ENCODE assay signal across 8 cellular contexts in the genomic region with DNA sequence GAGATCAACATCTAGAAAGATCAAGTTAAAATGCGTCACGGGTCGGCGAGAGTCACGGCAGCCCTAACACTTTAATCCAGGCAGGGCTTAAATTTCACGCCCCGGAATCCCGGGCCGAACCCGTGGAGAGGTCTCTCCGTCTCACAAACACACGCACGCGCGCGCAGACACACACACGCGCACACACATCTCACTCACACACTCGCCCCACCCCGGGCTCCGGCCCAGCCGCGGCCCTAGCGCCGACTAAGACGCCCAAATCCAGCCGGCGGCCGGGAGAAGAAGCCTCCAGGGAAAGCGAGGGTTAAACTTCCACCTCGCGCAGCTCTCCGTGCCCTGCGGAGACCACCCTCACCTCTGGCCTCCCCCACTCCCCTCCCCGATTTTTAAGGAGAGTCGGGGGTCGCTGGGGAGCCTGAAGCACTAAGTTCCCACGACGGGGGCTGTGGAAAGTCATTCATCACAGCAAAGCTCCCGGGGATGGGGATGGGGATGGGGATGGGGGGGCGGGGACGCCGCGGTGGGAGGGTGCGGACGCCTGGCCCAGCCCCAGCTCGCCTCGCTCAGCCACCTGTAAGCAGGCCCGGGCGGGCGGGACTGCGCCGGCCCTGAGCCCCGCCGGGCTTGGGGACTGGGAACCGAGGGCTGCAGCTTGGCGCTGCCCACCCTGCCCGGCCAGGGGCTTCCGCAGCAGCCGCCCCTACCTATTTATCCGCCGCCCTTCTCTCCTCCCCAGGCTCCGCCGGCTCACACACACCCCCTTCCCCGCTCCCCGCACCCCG. TPM values are rescaled to one million over a fixed set of nuclear protein-coding genes. Genes with fewer than 3 reads are reported as not detected.
A peak's percentile ranks its signal among the peaks of the same experiment; 100 is the strongest.
DNase-seq lines count a peak whose midpoint lies in the region; ATAC-seq and TF ChIP-seq lines count a peak whose summit lies in the region.

No MANE protein-coding gene starts in this region.

- peak overlapping the region; percentile 51 for H3K4me3 ChIP-seq in neuron (ENCODE audit: low read length)

- ATAC-seq in HG03439 (IDR thresholded peaks at IDR 0.05; ENCODE audit: unreplicated experiment) (no peak), HG03457 (IDR thresholded peaks at IDR 0.05; ENCODE audit: unreplicated experiment) (no peak)

- no peaks in the 10 kb centered on the region for H3K36me3 ChIP-seq in neuron (ENCODE audit: insufficient read depth, low read length)

- DNase-seq in AG08396 (ENCODE audit: low spot score) (peak; percentile 73), HFFc6 (peak; percentile 62), globus pallidus (ENCODE audit: low spot score) (peak; percentile 71), NCI-H187 (lab: John Stamatoyannopoulos, UW) (no peak)
- no peak for DNase-seq in activated T-helper 2 cell treated with anti-CD3 and anti-CD28 coated beads, Interferon-gamma antibody, Interleukin-2, Interleukin-4, amounts not matched to agents 10 μg/mL and 5 μg/mL and 100 μg/mL, durations not matched to agents 14 hours and 24 hours and 36 hours (ENCODE audit: low spot score)

- no peak overlapping the region for H2AFZ ChIP-seq in neuron (ENCODE audit: low read depth, low read length)

- peak overlapping the region; percentile 87 for H3K27ac Mint-ChIP-seq in HFFc6
- H3K27ac Mint-ChIP-seq in activated T-helper 2 cell treated with anti-CD3 and anti-CD28 coated beads, Interferon-gamma antibody, Interleukin-2, Interleukin-4, amounts not matched to agents 10 μg/mL and 5 μg/mL and 100 μg/mL, durations not matched to agents 14 hours and 24 hours and 36 hours: no peak overlapping the region

- H3K9me3 ChIP-seq in neuron (ENCODE audit: low read length): peaks cover 2% of the 10 kb centered on the region

- peak overlapping the region; percentile 93 for H3K4me3 Mint-ChIP-seq in HFFc6
- peak overlapping the region; percentile 85 for H3K4me3 Mint-ChIP-seq in activated T-helper 2 cell treated with anti-CD3 and anti-CD28 coated beads, Interferon-gamma antibody, Interleukin-2, Interleukin-4, amounts not matched to agents 10 μg/mL and 5 μg/mL and 100 μg/mL, durations not matched to agents 14 hours and 24 hours and 36 hours (ENCODE audit: low read depth)

- peaks cover 26% of the 10 kb centered on the region for H3K4me1 Mint-ChIP-seq in HFFc6 (ENCODE audit: low read depth)
- H3K4me1 Mint-ChIP-seq in activated T-helper 2 cell treated with anti-CD3 and anti-CD28 coated beads, Interferon-gamma antibody, Interleukin-2, Interleukin-4, amounts not matched to agents 10 μg/mL and 5 μg/mL and 100 μg/mL, durations not matched to agents 14 hours and 24 hours and 36 hours (ENCODE audit: low read depth): peaks cover 10% of the 10 kb centered on the region

- H3K4me1 ChIP-seq in neuron (ENCODE audit: insufficient read depth, low read length): peaks cover 34% of the 10 kb centered on the region

- no peak for TF ChIP-seq CTCF in HFFc6 (IDR thresholded peaks at IDR 0.05)

- no peaks in the 10 kb centered on the region for H3K9me3 Mint-ChIP-seq in HFFc6
- no peaks in the 10 kb centered on the region for H3K9me3 Mint-ChIP-seq in activated T-helper 2 cell treated with anti-CD3 and anti-CD28 coated beads, Interferon-gamma antibody, Interleukin-2, Interleukin-4, amounts not matched to agents 10 μg/mL and 5 μg/mL and 100 μg/mL, durations not matched to agents 14 hours and 24 hours and 36 hours

- peaks cover 7% of the 10 kb centered on the region for H3K36me3 Mint-ChIP-seq in HFFc6 (ENCODE audit: low read depth)
- no peaks in the 10 kb centered on the region for H3K36me3 Mint-ChIP-seq in activated T-helper 2 cell treated with anti-CD3 and anti-CD28 coated beads, Interferon-gamma antibody, Interleukin-2, Interleukin-4, amounts not matched to agents 10 μg/mL and 5 μg/mL and 100 μg/mL, durations not matched to agents 14 hours and 24 hours and 36 hours (ENCODE audit: low read depth)

- intact Hi-C loops in activated T-helper 2 cell treated with anti-CD3 and anti-CD28 coated beads, Interferon-gamma antibody, Interleukin-2, Interleukin-4, amounts not matched to agents 10 μg/mL and 5 μg/mL and 100 μg/mL, durations not matched to agents 14 hours and 24 hours and 36 hours (cut with micrococcal nuclease): loop anchor here (2.0 to 10.0 kb wide), 4 partner anchors 83 to 714 kb away; a partner anchor contains a TSS

- peaks cover 77% of the 10 kb centered on the region for H3K27me3 ChIP-seq in neuron (ENCODE audit: insufficient read depth, low read length)

- H3K27me3 Mint-ChIP-seq in HFFc6 (ENCODE audit: insufficient read depth): peaks cover 2% of the 10 kb centered on the region
- peaks cover 35% of the 10 kb centered on the region for H3K27me3 Mint-ChIP-seq in activated T-helper 2 cell treated with anti-CD3 and anti-CD28 coated beads, Interferon-gamma antibody, Interleukin-2, Interleukin-4, amounts not matched to agents 10 μg/mL and 5 μg/mL and 100 μg/mL, durations not matched to agents 14 hours and 24 hours and 36 hours (ENCODE audit: low read depth)

RNA-seq across cellular contexts. Expression of a gene that starts 1.6 kb away (rescaled TPM):
- total RNA-seq in HFFc6 (2021; fragmentation: NEBNext Ultra II Directional; extraction: Animal tissue kit (Norgen Biotek cat#: 25700)): 1 to 10 TPM; 7.1 to 8.7 (median 7.8) TPM
- total RNA-seq in activated T-helper 2 cell treated with anti-CD3 and anti-CD28 coated beads, Interferon-gamma antibody, Interleukin-2, Interleukin-4, amounts not matched to agents 10 μg/mL and 5 μg/mL and 100 μg/mL, durations not matched to agents 14 hours and 24 hours and 36 hours: 10.6 and 11.9 TPM in 2 replicates

Comparison
In these comparisons a context has a peak if more than half of its experiments do, and no peak if none do; other contexts are left out.
1. DNase-seq: peak in AG08396 (single experiment), HFFc6 (single experiment) and globus pallidus (single experiment); none in activated T-helper 2 cell treated with anti-CD3 and anti-CD28 coated beads, Interferon-gamma antibody, Interleukin-2, Interleukin-4, amounts not matched to agents 10 μg/mL and 5 μg/mL and 100 μg/mL, durations not matched to agents 14 hours and 24 hours and 36 hours (single experiment) and NCI-H187 (0 of 2).